In the genomic region with DNA sequence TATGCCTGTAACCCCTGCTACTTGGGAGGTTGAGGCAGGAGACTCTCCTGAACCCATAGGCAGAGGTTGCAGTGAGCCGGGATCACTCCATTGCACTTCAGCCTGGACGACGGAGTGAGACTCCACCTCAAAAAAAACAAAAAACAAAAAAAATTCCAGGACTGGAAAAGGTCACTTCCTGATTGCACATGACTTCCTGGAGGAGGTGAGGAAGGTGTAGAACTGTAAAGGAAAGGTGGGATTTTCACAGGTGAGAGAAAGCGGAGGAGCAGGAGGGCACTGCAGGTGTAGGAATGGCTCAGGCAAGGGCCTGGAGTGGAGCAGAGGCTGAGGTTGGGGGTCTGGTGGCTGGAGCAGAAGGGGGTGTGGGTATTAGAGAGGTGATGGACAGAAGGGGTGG, we compare ENCODE assay signal across 20 cellular contexts. TPM values are rescaled to one million over a fixed set of nuclear protein-coding genes. Genes with fewer than 3 reads are reported as not detected.
A peak's percentile ranks its signal among the peaks of the same experiment; 100 is the strongest.
DNase-seq lines count a peak whose midpoint lies in the region; ATAC-seq and TF ChIP-seq lines count a peak whose summit lies in the region.
"Had no signal": no experiment of that assay in that cellular context is flagged by ENCODE, and none has a peak within 500 bp of the region (broad histone marks: within the 10 kb centered on the region; RNA-seq: fewer than 3 reads in every experiment).

No MANE protein-coding gene starts in this region.

- POLR2A ChIA-PET in WTC11 (lab: Charles Lee): interaction anchor here (1.3 kb wide), 1 partner anchor 237 kb away, joined by 3 read pairs; no protein-coding TSS in a partner anchor

- no peaks in the 10 kb centered on the region; the same call in 1 of the 2 replicates for H3K27me3 Mint-ChIP-seq in WTC11 (ENCODE audit: low read depth)
- H3K27me3 Mint-ChIP-seq in endodermal cell (ENCODE audit: insufficient read depth): no peaks in the 10 kb centered on the region

- H3K9ac ChIP-seq in BLaER1: no peak overlapping the region
- no peak overlapping the region for H3K9ac ChIP-seq in endodermal cell (ENCODE audit: extremely low read depth, low read length, poor library complexity, severe bottlenecking)

- H3K4me2 ChIP-seq in BLaER1: peak overlapping the region; percentile 80; the same call in 1 of the 2 replicates

- no peaks in the 10 kb centered on the region for H3K36me3 ChIP-seq in BLaER1
- no peaks in the 10 kb centered on the region for H3K36me3 ChIP-seq in endodermal cell (ENCODE audit: control insufficient read depth, insufficient read depth, low read length)
- no peaks in the 10 kb centered on the region for H3K36me3 ChIP-seq in thymus (ENCODE audit: control insufficient read depth, insufficient read depth)

- H3K4me1 ChIP-seq in BLaER1 (peaks cover 55% of the 10 kb centered on the region), endodermal cell (ENCODE audit: control insufficient read depth, insufficient read depth, low read length) (no peaks in the 10 kb centered on the region), thymus (ENCODE audit: control insufficient read depth, insufficient read depth, low read length) (no peaks in the 10 kb centered on the region)

- H3K27me3 ChIP-seq in BLaER1 (0 out of 2 replicates have a peak, but pooled peaks cover 4% of the 10 kb centered on the region), endodermal cell (ENCODE audit: control insufficient read depth, insufficient read depth, low read length, poor library complexity, severe bottlenecking) (no peaks in the 10 kb centered on the region), thymus (ENCODE audit: control insufficient read depth, insufficient read depth) (peaks cover 3% of the 10 kb centered on the region)

- whole genome bisulfite sequencing in endodermal cell (ENCODE audit: insufficient coverage in 1 of 2, insufficient read length in 1 of 2), 2 experiments: 80 to 91% methylated on average over 1 to 4 of the region's 4 CpGs
- WGBS in thymus: 86% methylated on average over 4 of the region's 4 CpGs

- H3K9me3 Mint-ChIP-seq in WTC11: peaks cover 13% of the 10 kb centered on the region
- H3K9me3 Mint-ChIP-seq in endodermal cell: peaks cover 14% of the 10 kb centered on the region
- H3K9me3 Mint-ChIP-seq: CD4-positive, alpha-beta T cell had no signal

- CTCF ChIA-PET in WTC11 (lab: Charles Lee): interaction anchor here (1.7 kb wide), 1 partner anchor 20 kb away, joined by 6 read pairs; no protein-coding TSS in a partner anchor

- DNase-seq in WTC11 (ENCODE audit: low spot score) (no peak), endodermal cell (no peak), midbrain (lab: John Stamatoyannopoulos, UW) (no peak)
- DNase-seq: 8988T; CD4-positive, alpha-beta T cell; CD8-positive, alpha-beta memory T cell; DMS 273 treated with DMSO at 0.1 percent for 48 hours; DMS79; EL; GDM1; GOT3; H7 had no signal

- H4K20me1 ChIP-seq in BLaER1: no peaks in the 10 kb centered on the region

- TF ChIP-seq CTCF in WTC11 (IDR thresholded peaks at IDR 0.05) (no peak), endodermal cell (conservative IDR thresholded peaks at IDR 0.05) (no peak)

- no peak overlapping the region for H3K4me3 ChIP-seq in BLaER1
- H3K4me3 ChIP-seq in endodermal cell (ENCODE audit: low read length): no peak overlapping the region
- H3K4me3 ChIP-seq in thymus (ENCODE audit: low read length): no peak overlapping the region
- H3K4me3 ChIP-seq: GM12878 had no signal

- H3K36me3 Mint-ChIP-seq in WTC11 (peaks cover 16% of the 10 kb centered on the region), endodermal cell (ENCODE audit: low read depth) (peaks cover 6% of the 10 kb centered on the region)
- H3K36me3 Mint-ChIP-seq: CD14-positive monocyte; CD8-positive, alpha-beta memory T cell had no signal

- H3K27ac Mint-ChIP-seq in WTC11 (peak overlapping the region; percentile 77), endodermal cell (peak overlapping the region; percentile 26)
- H3K27ac Mint-ChIP-seq: CD4-positive, alpha-beta T cell; CD8-positive, alpha-beta memory T cell had no signal

- ATAC-seq in WTC11 (no peak), GM21515 (IDR thresholded peaks at IDR 0.05; ENCODE audit: unreplicated experiment) (no peak), HG02798 (IDR thresholded peaks at IDR 0.05; ENCODE audit: poor library complexity, unreplicated experiment) (no peak)
- ATAC-seq: HCT116 had no signal

- H3K4me3 Mint-ChIP-seq in WTC11: no peak overlapping the region
- no peak overlapping the region for H3K4me3 Mint-ChIP-seq in endodermal cell
- H3K4me3 Mint-ChIP-seq: CD14-positive monocyte; CD4-positive, alpha-beta T cell; CD8-positive, alpha-beta memory T cell had no signal

- H3K27ac ChIP-seq in BLaER1: no peak overlapping the region
- H3K27ac ChIP-seq in endodermal cell (ENCODE audit: low read depth, low read length): no peak overlapping the region
- peak overlapping the region; percentile 42 for H3K27ac ChIP-seq in thymus (ENCODE audit: low read depth)

- H3K9me3 ChIP-seq in BLaER1 (no peaks in the 10 kb centered on the region; the same call in 1 of the 2 replicates), endodermal cell (ENCODE audit: control insufficient read depth, low read length) (peaks cover 10% of the 10 kb centered on the region), thymus (ENCODE audit: control insufficient read depth) (no peaks in the 10 kb centered on the region)

- H3K4me1 Mint-ChIP-seq in WTC11: peaks cover 55% of the 10 kb centered on the region
- peaks cover 7% of the 10 kb centered on the region for H3K4me1 Mint-ChIP-seq in endodermal cell
- H3K4me1 Mint-ChIP-seq: CD14-positive monocyte; CD8-positive, alpha-beta memory T cell had no signal

TF ChIP-seq in WTC11, 78 proteins besides CTCF, POLR2A, EP300 and RAD21:
- no peak for TF ChIP-seq RORB (CRISPR knock-in tag; IDR thresholded peaks at IDR 0.05)

RNA-seq across cellular contexts. Expression of a gene that starts 3.2 kb away (rescaled TPM):
- total RNA-seq in WTC11 (2021) (50.6 to 74.8 TPM (median 67.2 TPM) in 3 replicates), endodermal cell (10 to 100 TPM in 1 of 2 donors, 1 to 10 TPM in 1; 7.7 to 24.1 TPM)
- polyA plus RNA-seq in endodermal cell (2013, experiment 1 of 2): 5.8 TPM
- 3.8 TPM for polyA plus RNA-seq in endodermal cell (2013, experiment 2 of 2)
- polyA plus RNA-seq in thymus: 2.3 TPM
- total RNA-seq: CD4-positive, alpha-beta T cell; CD8-positive, alpha-beta memory T cell had no signal
- polyA plus RNA-seq: BJ; CD14-positive monocyte; CD8-positive, alpha-beta memory T cell had no signal

RNA-seq across cellular contexts. Expression of a gene that starts 23.3 kb away (rescaled TPM):
- total RNA-seq in WTC11 (2021) (5.7 to 6.5 TPM (median 5.8 TPM) in 3 replicates), endodermal cell (1 to 10 TPM; 2.9 to 3.3 TPM)
- polyA plus RNA-seq in endodermal cell (2013, experiment 1 of 2): 7.9 TPM
- 3.6 TPM for polyA plus RNA-seq in endodermal cell (2013, experiment 2 of 2)
- 1.4 TPM for polyA plus RNA-seq in thymus
- polyA plus RNA-seq: CD14-positive monocyte had no signal

RNA-seq across cellular contexts. Expression of a gene that starts 50.4 kb away (rescaled TPM):
- total RNA-seq in WTC11 (2021) (6.4 to 7.7 TPM (median 6.6 TPM) in 3 replicates), endodermal cell (10 to 100 TPM in 1 of 2 donors, 1 to 10 TPM in 1; 2.6 to 13.7 TPM)
- 6.1 TPM for polyA plus RNA-seq in endodermal cell (2013, experiment 1 of 2)
- polyA plus RNA-seq in endodermal cell (2013, experiment 2 of 2): 6.1 TPM
- polyA plus RNA-seq in thymus: 7.9 TPM
- polyA plus RNA-seq: CD14-positive monocyte had no signal

RNA-seq across cellular contexts. Expression of a gene that starts 56.6 kb away (rescaled TPM):
- 3.9 to 4.8 TPM (median 4.6 TPM) in 3 replicates for total RNA-seq in WTC11 (2021)
- 1 to 10 TPM; 3.7 to 4.0 TPM for total RNA-seq in endodermal cell
- polyA plus RNA-seq in endodermal cell (2013, experiment 1 of 2): 1.4 TPM
- 2.2 TPM for polyA plus RNA-seq in endodermal cell (2013, experiment 2 of 2)
- 3.6 TPM for polyA plus RNA-seq in thymus
